3 cellular contexts compared by ENCODE assay signal in genomic region chr16:70307726-70308125, GRCh38. TPM values are rescaled to one million over a fixed set of nuclear protein-coding genes. Genes with fewer than 3 reads are reported as not detected.
A peak's percentile ranks its signal among the peaks of the same experiment; 100 is the strongest.
DNase-seq lines count a peak whose midpoint lies in the region; ATAC-seq and TF ChIP-seq lines count a peak whose summit lies in the region.
"Not testable (repeated sequence)": the region's sequence is repeated elsewhere in the genome, so short reads cannot be mapped to it uniquely, and the experiment has no call there.

No MANE protein-coding gene starts in this region.

- intact Hi-C loops in sigmoid colon (cut with DNase I), result not testable (repeated sequence)

- H3K27ac ChIP-seq in sigmoid colon, result not testable (repeated sequence)

- not testable (repeated sequence) for DNase-seq in WTC11 (ENCODE audit: low spot score)
- DNase-seq in mesenteric fat pad (ENCODE audit: low spot score) (peak; percentile 2), sigmoid colon (peak; percentile 20)

- H3K27me3 ChIP-seq in sigmoid colon, result not testable (repeated sequence)

- H3K9me3 ChIP-seq in sigmoid colon, result not testable (repeated sequence)

- CTCF ChIA-PET in WTC11 (lab: Charles Lee), result not testable (repeated sequence)

- TF ChIP-seq CTCF in WTC11 (IDR thresholded peaks at IDR 0.05); sigmoid colon (IDR thresholded peaks at IDR 0.05): not testable (repeated sequence)

- not testable (repeated sequence) for TF ChIP-seq EP300 in sigmoid colon (IDR thresholded peaks at IDR 0.05)

- 95 to 98% methylated on average over 2 of the region's 2 CpGs for WGBS in sigmoid colon, 2 donors

- not testable (repeated sequence) for H3K27ac Mint-ChIP-seq in WTC11

- not testable (repeated sequence) for H3K27me3 Mint-ChIP-seq in WTC11 (ENCODE audit: low read depth)

- H3K36me3 Mint-ChIP-seq in WTC11, result not testable (repeated sequence)

- H3K9me3 Mint-ChIP-seq in WTC11, result not testable (repeated sequence)

- not testable (repeated sequence) for H3K4me3 ChIP-seq in sigmoid colon

- not testable (repeated sequence) for H3K4me1 ChIP-seq in sigmoid colon

- H3K36me3 ChIP-seq in sigmoid colon, result not testable (repeated sequence)

- POLR2A ChIA-PET in WTC11 (lab: Charles Lee), result not testable (repeated sequence)

- not testable (repeated sequence) for H3K4me3 Mint-ChIP-seq in WTC11

- TF ChIP-seq POLR2A in sigmoid colon (IDR thresholded peaks at IDR 0.05), result not testable (repeated sequence)

- ATAC-seq in WTC11, result not testable (repeated sequence)

- not testable (repeated sequence) for H3K4me1 Mint-ChIP-seq in WTC11

TF ChIP-seq in WTC11, 78 proteins besides CTCF, POLR2A, EP300 and RAD21:
- peak; percentile 90 for TF ChIP-seq HMGA2 (CRISPR knock-in tag; IDR thresholded peaks at IDR 0.05)

RNA-seq across cellular contexts. Expression of gene DDX19B, which starts 8.7 kb away (rescaled TPM):
- 34.3 to 38.4 TPM (median 36.1 TPM) in 3 replicates for total RNA-seq in WTC11 (2021)
- total RNA-seq in mesenteric fat pad, result 26.5 TPM
- 10 to 100 TPM; 16.6 to 27.1 (median 24.6) TPM for total RNA-seq in sigmoid colon
- 10 to 100 TPM; 21.7 to 34.2 (median 23.4) TPM for polyA plus RNA-seq in sigmoid colon

RNA-seq across cellular contexts. Expression of gene AARS1, which starts 18.4 kb away (rescaled TPM):
- total RNA-seq in WTC11 (2021) (174 to 214 TPM (median 174 TPM) in 3 replicates), mesenteric fat pad (100 TPM), sigmoid colon (10 to 100 TPM; 58.1 to 80.0 (median 61.9) TPM)
- 10 to 100 TPM; 19.8 to 45.8 (median 21.5) TPM for polyA plus RNA-seq in sigmoid colon

RNA-seq across cellular contexts. Expression of gene DDX19A, which starts 39.0 kb away (rescaled TPM):
- total RNA-seq in WTC11 (2021) (42.0 to 47.0 TPM (median 43.7 TPM) in 3 replicates), mesenteric fat pad (37.4 TPM), sigmoid colon (10 to 100 TPM; 33.9 to 41.3 (median 37.9) TPM)
- 10 to 100 TPM; 12.0 to 24.4 (median 14.4) TPM for polyA plus RNA-seq in sigmoid colon

RNA-seq across cellular contexts. Expression of gene EXOSC6, which starts 56.0 kb away (rescaled TPM):
- total RNA-seq in WTC11 (2021) (26.0 to 27.6 TPM (median 27.3 TPM) in 3 replicates), mesenteric fat pad (25.8 TPM), sigmoid colon (10 to 100 TPM; 13.5 to 24.7 (median 14.1) TPM)
- 10 to 100 TPM in 1 of 3 donors, 1 to 10 TPM in 2; 5.4 to 12.4 (median 5.8) TPM for polyA plus RNA-seq in sigmoid colon
